In the genomic region with DNA sequence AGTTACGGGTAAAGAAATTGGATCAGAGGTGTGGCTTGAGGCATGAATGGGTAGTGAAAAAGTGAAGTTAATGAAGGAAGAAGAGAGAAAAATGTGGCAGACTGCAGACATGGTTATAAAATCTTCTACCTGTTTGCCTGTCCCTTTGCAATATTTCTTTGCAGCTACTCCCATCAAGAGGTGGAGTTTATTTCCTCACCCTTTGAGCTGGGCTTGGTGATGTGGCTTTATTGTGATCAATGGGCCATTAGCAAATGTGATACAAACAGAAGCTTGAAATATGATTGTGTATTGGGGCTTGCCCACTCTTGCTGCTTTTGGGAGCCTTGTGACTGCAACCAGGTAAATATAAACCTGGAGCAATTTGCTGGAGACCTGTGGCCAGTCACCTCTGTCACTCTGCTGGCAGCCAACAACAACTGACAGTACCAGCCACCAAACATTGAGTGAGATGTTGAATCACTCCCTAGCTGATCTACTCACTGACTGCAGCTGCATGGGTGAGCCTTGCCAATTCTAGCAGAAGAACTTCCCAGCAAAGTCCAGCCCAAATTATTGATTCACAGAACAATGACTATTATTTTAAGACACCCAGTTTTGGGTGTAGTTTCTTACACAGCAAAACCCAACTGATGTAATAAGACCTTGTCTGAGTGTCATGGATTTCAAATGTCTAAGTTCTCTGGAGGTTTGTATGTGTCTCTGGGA, we compare ENCODE assay signal across 21 cellular contexts.
DNase-seq lines count a peak whose midpoint lies in the region; ATAC-seq and TF ChIP-seq lines count a peak whose summit lies in the region.
"Had no signal": no experiment of that assay in that cellular context is flagged by ENCODE, and none has a peak within 500 bp of the region (broad histone marks: within the 10 kb centered on the region; RNA-seq: fewer than 3 reads in every experiment).

No MANE protein-coding gene starts in this region.

- H3K27me3 ChIP-seq in testis = no peaks in the 10 kb centered on the region
- H3K27me3 ChIP-seq: adrenal gland, transverse colon had no signal

- H3K4me1 Mint-ChIP-seq in CD14-positive monocyte = peaks cover 89% of the 10 kb centered on the region
- H3K4me1 Mint-ChIP-seq in dendritic cell treated with granulocyte-macrophage colony-stimulating factor and Interleukin-4, amounts not matched to agents 40 ng/mL and 50 ng/mL, for 4 days (ENCODE audit: low read depth) = peaks cover 83% of the 10 kb centered on the region
- H3K4me1 Mint-ChIP-seq in naive thymus-derived CD8-positive, alpha-beta T cell = peaks cover 36 to 87% (median 69%) of the 10 kb centered on the region in 4 donors

- H3K9me3 ChIP-seq in testis = no peaks in the 10 kb centered on the region
- H3K9me3 ChIP-seq: adrenal gland, transverse colon had no signal

- no peak overlapping the region for H3K4me3 ChIP-seq in testis
- H3K4me3 ChIP-seq: adrenal gland, cardiac muscle cell, transverse colon had no signal

- peaks cover 2 to 16% of the 10 kb centered on the region in 2 donors for H3K36me3 Mint-ChIP-seq in CD14-positive monocyte
- peaks cover 22% of the 10 kb centered on the region for H3K36me3 Mint-ChIP-seq in dendritic cell treated with granulocyte-macrophage colony-stimulating factor and Interleukin-4, amounts not matched to agents 40 ng/mL and 50 ng/mL, for 4 days (ENCODE audit: low read depth)
- no peaks in the 10 kb centered on the region for H3K36me3 Mint-ChIP-seq in naive thymus-derived CD8-positive, alpha-beta T cell

- H3K36me3 ChIP-seq in testis (ENCODE audit: low read depth, missing control alignments) = no peaks in the 10 kb centered on the region
- H3K36me3 ChIP-seq: adrenal gland, cardiac muscle cell, transverse colon had no signal

- 0 to 39% methylated on average over 1 of the region's 1 CpG for WGBS in testis, 2 donors

- intact Hi-C loops in CD14-positive monocyte (cut with micrococcal nuclease) (loop anchor here (5.0 to 10.0 kb wide), 4 partner anchors 55 to 152 kb away; a partner anchor contains a TSS), testis (cut with DNase I; ENCODE audit: low total_unique reads) (no loop called here)
- intact Hi-C loops in dendritic cell treated with granulocyte-macrophage colony-stimulating factor and Interleukin-4, amounts not matched to agents 40 ng/mL and 50 ng/mL, for 4 days (cut with micrococcal nuclease) = no loop called here

- H3K4me1 ChIP-seq in testis = peaks cover 5% of the 10 kb centered on the region
- H3K4me1 ChIP-seq: adrenal gland had no signal

- no peak overlapping the region for H3K4me3 Mint-ChIP-seq in CD14-positive monocyte
- H3K4me3 Mint-ChIP-seq in dendritic cell treated with granulocyte-macrophage colony-stimulating factor and Interleukin-4, amounts not matched to agents 40 ng/mL and 50 ng/mL, for 4 days = no peak overlapping the region
- no peak overlapping the region for H3K4me3 Mint-ChIP-seq in naive thymus-derived CD8-positive, alpha-beta T cell
- H3K4me3 Mint-ChIP-seq: activated T-helper 17 cell treated with anti-CD3 and anti-CD28 coated beads, Interleukin-2, amount 50 U/mL, for 72 hours; stimulated activated naive B cell treated with anti-CD40 and anti-IgM and Interleukin-4, amounts not matched to agents 10 μg/mL and 1 μg/mL and 100 μg/mL, for 72 hours had no signal

- TF ChIP-seq CTCF in CD14-positive monocyte (IDR thresholded peaks at IDR 0.05) (no peak), testis (IDR thresholded peaks at IDR 0.05) (no peak), GM20000 (IDR thresholded peaks at IDR 0.05; ENCODE audit: extremely low read depth, missing control alignments) (no peak)

- H3K9me3 Mint-ChIP-seq in CD14-positive monocyte = peaks cover 0 to 2% (median 0%) of the 10 kb centered on the region in 7 donors
- H3K9me3 Mint-ChIP-seq in dendritic cell treated with granulocyte-macrophage colony-stimulating factor and Interleukin-4, amounts not matched to agents 40 ng/mL and 50 ng/mL, for 4 days = peaks cover 5% of the 10 kb centered on the region
- peaks cover 0 to 4% (median 0%) of the 10 kb centered on the region in 9 donors for H3K9me3 Mint-ChIP-seq in naive thymus-derived CD8-positive, alpha-beta T cell

- DNase-seq in CD14-positive monocyte (ENCODE audit: low spot score) (no peak), GM03348 (ENCODE audit: low spot score) (peak; percentile 7), testis (no peak), middle frontal gyrus (ENCODE audit: extremely low spot score, low spot score) (no peak), GM20000 (ENCODE audit: low spot score) (no peak), Ammon's horn (ENCODE audit: low spot score) (no peak)
- no peak for DNase-seq in naive thymus-derived CD8-positive, alpha-beta T cell
- DNase-seq: adrenal gland; GDM1; islet precursor cell; KBM-7; mesenchymal stem cell; NCI-H2029; retina; SHP77; stimulated activated naive B cell treated with anti-CD40 and anti-IgM and Interleukin-4, amounts not matched to agents 10 μg/mL and 1 μg/mL and 100 μg/mL, for 72 hours; T-helper 1 cell; transverse colon had no signal

- POLR2A ChIA-PET in naive thymus-derived CD8-positive, alpha-beta T cell (lab: Charles Lee) = interaction anchor here (1.0 kb wide), 1 partner anchor 9 kb away, joined by 3 read pairs; no protein-coding TSS in a partner anchor

- peaks cover 0 to 3% (median 2%) of the 10 kb centered on the region in 3 donors for H3K27me3 Mint-ChIP-seq in CD14-positive monocyte (ENCODE audit: low read depth in 3 of 3)
- no peaks in the 10 kb centered on the region for H3K27me3 Mint-ChIP-seq in dendritic cell treated with granulocyte-macrophage colony-stimulating factor and Interleukin-4, amounts not matched to agents 40 ng/mL and 50 ng/mL, for 4 days
- H3K27me3 Mint-ChIP-seq in naive thymus-derived CD8-positive, alpha-beta T cell = no peaks in the 10 kb centered on the region
- H3K27me3 Mint-ChIP-seq: activated T-helper 17 cell treated with anti-CD3 and anti-CD28 coated beads, Interleukin-2, amount 50 U/mL, for 72 hours; stimulated activated naive B cell treated with anti-CD40 and anti-IgM and Interleukin-4, amounts not matched to agents 10 μg/mL and 1 μg/mL and 100 μg/mL, for 72 hours had no signal

- no peak for ATAC-seq in naive thymus-derived CD8-positive, alpha-beta T cell
- ATAC-seq: stimulated activated naive B cell treated with anti-CD40 and anti-IgM and Interleukin-4, amounts not matched to agents 10 μg/mL and 1 μg/mL and 100 μg/mL, for 72 hours had no signal

- peak overlapping the region in 6 of 7 donors; percentile 20 to 86 (median 76) for H3K27ac Mint-ChIP-seq in CD14-positive monocyte
- peak overlapping the region; percentile 90 for H3K27ac Mint-ChIP-seq in dendritic cell treated with granulocyte-macrophage colony-stimulating factor and Interleukin-4, amounts not matched to agents 40 ng/mL and 50 ng/mL, for 4 days
- peak overlapping the region in 7 of 10 donors; percentile 28 to 63 (median 47) for H3K27ac Mint-ChIP-seq in naive thymus-derived CD8-positive, alpha-beta T cell
- H3K27ac Mint-ChIP-seq: activated T-helper 17 cell treated with anti-CD3 and anti-CD28 coated beads, Interleukin-2, amount 50 U/mL, for 72 hours; stimulated activated naive B cell treated with anti-CD40 and anti-IgM and Interleukin-4, amounts not matched to agents 10 μg/mL and 1 μg/mL and 100 μg/mL, for 72 hours had no signal

- TF ChIP-seq POLR2A in testis (IDR thresholded peaks at IDR 0.05) = no peak

- no peak overlapping the region for H3K27ac ChIP-seq in testis
- H3K27ac ChIP-seq: adrenal gland, cardiac muscle cell, transverse colon had no signal

Comparison
In these comparisons a context has a peak if more than half of its experiments do, and no peak if none do; other contexts are left out.
1. intact Hi-C loops: an anchor here in CD14-positive monocyte (5.0 to 10.0 kb wide); none called in dendritic cell treated with granulocyte-macrophage colony-stimulating factor and Interleukin-4, amounts not matched to agents 40 ng/mL and 50 ng/mL, for 4 days and testis.